In the genomic region with DNA sequence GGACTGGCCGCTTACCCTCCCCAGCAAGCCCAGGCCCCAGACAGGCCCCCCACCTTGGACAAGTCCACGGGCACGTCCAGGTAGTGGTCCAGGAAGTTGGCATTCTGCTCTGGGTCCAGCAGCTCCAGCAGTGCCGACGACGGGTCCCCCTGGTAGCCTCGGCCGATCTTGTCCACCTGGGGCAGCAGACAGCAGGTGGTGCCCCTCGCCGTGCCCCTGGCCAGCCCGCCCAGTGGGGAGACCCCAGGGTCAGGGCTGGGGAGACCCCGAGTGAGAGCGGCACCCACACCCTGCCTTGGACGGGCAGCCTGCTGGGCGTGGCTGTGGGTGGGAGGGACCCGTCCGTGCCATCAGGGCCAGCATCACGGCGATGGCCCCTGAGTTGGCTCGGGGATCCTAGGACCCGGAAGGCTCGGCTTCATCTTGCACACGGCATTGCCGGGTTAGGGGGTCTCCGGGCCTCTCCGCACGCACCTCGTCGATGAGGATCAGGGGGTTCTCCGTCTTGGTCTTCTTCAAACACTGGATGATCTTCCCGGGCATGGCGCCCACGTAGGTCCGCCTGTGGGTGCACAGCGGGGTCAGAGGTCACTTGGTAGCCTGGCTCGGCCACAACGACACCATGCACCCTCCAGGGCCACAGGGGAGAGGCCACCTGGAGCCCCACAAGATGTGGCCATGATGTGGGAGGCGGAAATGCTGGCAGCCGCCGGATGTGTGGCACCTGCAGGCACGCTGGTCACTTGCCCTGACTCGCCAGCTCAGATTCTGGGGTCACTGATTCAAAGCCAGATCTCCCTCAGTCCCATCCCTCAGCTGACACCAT, we compare ENCODE assay signal across 1 cellular context.
TF ChIP-seq lines count a peak whose summit lies in the region.

No MANE protein-coding gene starts in this region.

TF ChIP-seq in HEK293, 187 proteins besides CTCF, POLR2A, EP300 and RAD21 (continued from another document):
- TF ChIP-seq ZNF48 (tag by site-specific recombination; IDR thresholded peaks at IDR 0.05), result no peak
- TF ChIP-seq ZNF610 (tag by site-specific recombination; IDR thresholded peaks at IDR 0.05; ENCODE audit: borderline replicate concordance), result no peak
- TF ChIP-seq ZSCAN5A (tag by site-specific recombination; IDR thresholded peaks at IDR 0.05), result no peak
- TF ChIP-seq, protein P1, sequence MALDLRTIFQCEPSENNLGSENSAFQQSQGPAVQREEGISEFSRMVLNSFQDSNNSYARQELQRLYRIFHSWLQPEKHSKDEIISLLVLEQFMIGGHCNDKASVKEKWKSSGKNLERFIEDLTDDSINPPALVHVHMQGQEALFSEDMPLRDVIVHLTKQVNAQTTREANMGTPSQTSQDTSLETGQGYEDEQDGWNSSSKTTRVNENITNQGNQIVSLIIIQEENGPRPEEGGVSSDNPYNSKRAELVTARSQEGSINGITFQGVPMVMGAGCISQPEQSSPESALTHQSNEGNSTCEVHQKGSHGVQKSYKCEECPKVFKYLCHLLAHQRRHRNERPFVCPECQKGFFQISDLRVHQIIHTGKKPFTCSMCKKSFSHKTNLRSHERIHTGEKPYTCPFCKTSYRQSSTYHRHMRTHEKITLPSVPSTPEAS (tag by site-specific recombination; IDR thresholded peaks at IDR 0.05), result no peak
- TF ChIP-seq KLF16 (tag by site-specific recombination; IDR thresholded peaks at IDR 0.05), result no peak
- TF ChIP-seq, protein P2, sequence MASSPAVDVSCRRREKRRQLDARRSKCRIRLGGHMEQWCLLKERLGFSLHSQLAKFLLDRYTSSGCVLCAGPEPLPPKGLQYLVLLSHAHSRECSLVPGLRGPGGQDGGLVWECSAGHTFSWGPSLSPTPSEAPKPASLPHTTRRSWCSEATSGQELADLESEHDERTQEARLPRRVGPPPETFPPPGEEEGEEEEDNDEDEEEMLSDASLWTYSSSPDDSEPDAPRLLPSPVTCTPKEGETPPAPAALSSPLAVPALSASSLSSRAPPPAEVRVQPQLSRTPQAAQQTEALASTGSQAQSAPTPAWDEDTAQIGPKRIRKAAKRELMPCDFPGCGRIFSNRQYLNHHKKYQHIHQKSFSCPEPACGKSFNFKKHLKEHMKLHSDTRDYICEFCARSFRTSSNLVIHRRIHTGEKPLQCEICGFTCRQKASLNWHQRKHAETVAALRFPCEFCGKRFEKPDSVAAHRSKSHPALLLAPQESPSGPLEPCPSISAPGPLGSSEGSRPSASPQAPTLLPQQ (tag by site-specific recombination; IDR thresholded peaks at IDR 0.05), result no peak
- TF ChIP-seq ZBTB49 (tag by site-specific recombination; IDR thresholded peaks at IDR 0.05; ENCODE audit: low read depth), result no peak
